In genomic region chr4:23904639-23905061, GRCh38 we compare ENCODE assay signal across 13 cellular contexts. TPM values are rescaled to one million over a fixed set of nuclear protein-coding genes. Genes with fewer than 3 reads are reported as not detected.
DNase-seq lines count a peak whose midpoint lies in the region; TF ChIP-seq lines count a peak whose summit lies in the region.
"Had no signal": no experiment of that assay in that cellular context is flagged by ENCODE, and none has a peak within 500 bp of the region (broad histone marks: within the 10 kb centered on the region; RNA-seq: fewer than 3 reads in every experiment).

No MANE protein-coding gene starts in this region.

- H3K27ac ChIP-seq in layer of hippocampus (ENCODE audit: low read depth, low read length) (peak overlapping the region; percentile 35), suprapubic skin (peak overlapping the region; percentile 52), WERI-Rb-1 (no peak overlapping the region), mesendoderm (ENCODE audit: low read depth, low read length) (no peak overlapping the region)
- H3K27ac ChIP-seq: A549 had no signal

- no peaks in the 10 kb centered on the region for H3K36me3 ChIP-seq in suprapubic skin
- H3K36me3 ChIP-seq in WERI-Rb-1, result no peaks in the 10 kb centered on the region
- no peaks in the 10 kb centered on the region for H3K36me3 ChIP-seq in mesendoderm (ENCODE audit: control insufficient read depth, insufficient read depth, low read length)

- H3K79me1 ChIP-seq in mesendoderm (ENCODE audit: low read length), result no peaks in the 10 kb centered on the region

- no peak overlapping the region for H3K56ac ChIP-seq in mesendoderm (ENCODE audit: low read length)

- no peak overlapping the region for H2AK5ac ChIP-seq in mesendoderm (ENCODE audit: low read length)

- no peak overlapping the region for H3K9ac ChIP-seq in mesendoderm (ENCODE audit: low read length)

- H3K4ac ChIP-seq in mesendoderm (ENCODE audit: low read depth, low read length), result no peak overlapping the region

- no peak for TF ChIP-seq EP300 in suprapubic skin (IDR thresholded peaks at IDR 0.05)

- no peak overlapping the region for H3K4me2 ChIP-seq in mesendoderm (ENCODE audit: low read length)
- H3K4me2 ChIP-seq: A549 had no signal

- no peak overlapping the region for H3K4me3 ChIP-seq in suprapubic skin
- no peak overlapping the region for H3K4me3 ChIP-seq in WERI-Rb-1 (ENCODE audit: low read depth, low read length)
- H3K4me3 ChIP-seq in mesendoderm (ENCODE audit: low read length), result no peak overlapping the region
- H3K4me3 ChIP-seq: A549, skin epidermis had no signal

- no peaks in the 10 kb centered on the region for H3K9me3 ChIP-seq in suprapubic skin
- no peaks in the 10 kb centered on the region for H3K9me3 ChIP-seq in WERI-Rb-1 (ENCODE audit: severe bottlenecking)
- H3K9me3 ChIP-seq: A549 had no signal

- H3K79me2 ChIP-seq in mesendoderm (ENCODE audit: control insufficient read depth, insufficient read depth, low read length), result no peaks in the 10 kb centered on the region

- H2BK5ac ChIP-seq in mesendoderm (ENCODE audit: low read length), result no peak overlapping the region

- no peak overlapping the region for H3K18ac ChIP-seq in mesendoderm (ENCODE audit: low read length)

- no peak for TF ChIP-seq CTCF in suprapubic skin (IDR thresholded peaks at IDR 0.05)
- no peak for TF ChIP-seq CTCF in WERI-Rb-1 (IDR thresholded peaks at IDR 0.05; ENCODE audit: low read depth, low read length)

- H2BK120ac ChIP-seq in mesendoderm (ENCODE audit: low read depth, low read length), result no peak overlapping the region

- 44% methylated on average over 5 of the region's 5 CpGs for WGBS in suprapubic skin
- WGBS in mesendoderm (ENCODE audit: extremely low coverage, insufficient coverage, low lambda C conversion rate), result no CpG with 5 or more reads among the region's 5 CpGs

- TF ChIP-seq POLR2A in suprapubic skin (IDR thresholded peaks at IDR 0.05), result no peak

- H3K23ac ChIP-seq in mesendoderm (ENCODE audit: low read length), result no peak overlapping the region

- no peak overlapping the region for H4K8ac ChIP-seq in mesendoderm (ENCODE audit: low read depth, low read length)

- peak; percentile 10 to 92 (median 59) for DNase-seq in NCI-H1417 (lab: John Stamatoyannopoulos, UW)
- DNase-seq in NCI-H1417 treated with DMSO at 0.1 percent for 48 hours (lab: John Stamatoyannopoulos, UW), result no peak
- peak; percentile 19 for DNase-seq in cerebellar cortex (ENCODE audit: low spot score)
- no peak for DNase-seq in suprapubic skin (ENCODE audit: low spot score in 2 of 2)
- DNase-seq in WERI-Rb-1, result no peak
- DNase-seq in mesendoderm, result no peak
- DNase-seq in activated effector memory CD4-positive, alpha-beta T cell treated with Interleukin-2 at 50 U/mL for 16 hours, result no peak
- DNase-seq: activated T-cell treated with anti-CD3 and anti-CD28 coated beads, Interleukin-2, amount 50 U/mL, for 72 hours; Calu3; trophoblast cell had no signal

- no peak overlapping the region for H2BK15ac ChIP-seq in mesendoderm (replicated peaks; ENCODE audit: low read depth)

- H3K27me3 ChIP-seq in layer of hippocampus (ENCODE audit: control insufficient read depth, insufficient read depth, low read length) (no peaks in the 10 kb centered on the region), suprapubic skin (no peaks in the 10 kb centered on the region), WERI-Rb-1 (ENCODE audit: insufficient read depth, low read depth, severe bottlenecking) (no peaks in the 10 kb centered on the region), mesendoderm (ENCODE audit: insufficient read depth, low read length, poor library complexity) (no peaks in the 10 kb centered on the region)

- H3K4me1 ChIP-seq in suprapubic skin (peaks cover 3% of the 10 kb centered on the region), mesendoderm (ENCODE audit: control insufficient read depth, low read depth, low read length) (no peaks in the 10 kb centered on the region)
- H3K4me1 ChIP-seq: A549 had no signal

- H4K5ac ChIP-seq in mesendoderm (ENCODE audit: low read length), result no peak overlapping the region

RNA-seq across cellular contexts. Expression of gene PPARGC1A, which starts 14.8 kb away (rescaled TPM):
- 10 to 100 TPM; 10.5 to 33.4 (median 13.2) TPM for total RNA-seq in suprapubic skin
- 0.90 TPM for polyA plus RNA-seq in mesendoderm (2013, experiment 1 of 2)
- 1.1 TPM for polyA plus RNA-seq in mesendoderm (2013, experiment 2 of 2)
- total RNA-seq: activated T-cell treated with anti-CD3 and anti-CD28 coated beads, Interleukin-2, amount 50 U/mL, for 72 hours had no signal

Comparison
In these comparisons a context has a peak if more than half of its experiments do, and no peak if none do; other contexts are left out.
1. DNase-seq: peak in NCI-H1417 (3 of 3) and cerebellar cortex (single experiment); none in NCI-H1417 treated with DMSO at 0.1 percent for 48 hours (single experiment), suprapubic skin (0 of 2), WERI-Rb-1 (single experiment), mesendoderm (single experiment) and activated effector memory CD4-positive, alpha-beta T cell treated with Interleukin-2 at 50 U/mL for 16 hours (single experiment).
2. H3K27ac ChIP-seq: peak in layer of hippocampus (single experiment) and suprapubic skin (single experiment); none in WERI-Rb-1 (single experiment) and mesendoderm (single experiment).